8 cellular contexts compared by ENCODE assay signal in genomic region chr17:57875109-57876022, GRCh38. TPM values are rescaled to one million over a fixed set of nuclear protein-coding genes. Genes with fewer than 3 reads are reported as not detected.
DNase-seq lines count a peak whose midpoint lies in the region; ATAC-seq and TF ChIP-seq lines count a peak whose summit lies in the region.

No MANE protein-coding gene starts in this region.

- H3K4me1 ChIP-seq in KMS-11 (ENCODE audit: low read depth, poor library complexity, severe bottlenecking) (peaks cover 57% of the 10 kb centered on the region), adipocyte (ENCODE audit: control insufficient read depth, insufficient read depth, low read length) (peaks cover 55% of the 10 kb centered on the region), cardiac muscle cell (ENCODE audit: low read depth) (peaks cover 37% of the 10 kb centered on the region)

- H2AFZ ChIP-seq in KMS-11 (ENCODE audit: low read depth) = peak overlapping the region; percentile 41

- peak overlapping the region; percentile 82 for H3K9ac ChIP-seq in KMS-11
- H3K9ac ChIP-seq in adipocyte (ENCODE audit: low read length) = peak overlapping the region; percentile 78

- peaks cover 29% of the 10 kb centered on the region for H3K4me1 Mint-ChIP-seq in progenitor cell of endocrine pancreas (ENCODE audit: low read depth)
- H3K4me1 Mint-ChIP-seq in activated T-cell treated with anti-CD3 and anti-CD28 coated beads, Interleukin-2, amount 50 U/mL, for 72 hours (ENCODE audit: low read depth) = peaks cover 39% of the 10 kb centered on the region

- H3K27me3 ChIP-seq in KMS-11 (ENCODE audit: insufficient read depth, low read depth) = no peaks in the 10 kb centered on the region
- H3K27me3 ChIP-seq in adipocyte (replicated peaks; ENCODE audit: control insufficient read depth, insufficient read depth, low read length) = no peaks in the 10 kb centered on the region
- H3K27me3 ChIP-seq in cardiac muscle cell = no peaks in the 10 kb centered on the region

- no peaks in the 10 kb centered on the region for H3K9me3 ChIP-seq in adipocyte (ENCODE audit: control insufficient read depth, low read length)
- no peaks in the 10 kb centered on the region for H3K9me3 ChIP-seq in cardiac muscle cell (ENCODE audit: low read depth)

- H3K9me3 Mint-ChIP-seq in progenitor cell of endocrine pancreas (ENCODE audit: low read depth) = no peaks in the 10 kb centered on the region
- no peaks in the 10 kb centered on the region for H3K9me3 Mint-ChIP-seq in activated T-cell treated with anti-CD3 and anti-CD28 coated beads, Interleukin-2, amount 50 U/mL, for 72 hours

- H3K27ac ChIP-seq in KMS-11 (peak overlapping the region; percentile 88), cardiac muscle cell (peak overlapping the region; percentile 87)

- H3K36me3 Mint-ChIP-seq in progenitor cell of endocrine pancreas (ENCODE audit: insufficient read depth) = peaks cover 14% of the 10 kb centered on the region
- no peaks in the 10 kb centered on the region for H3K36me3 Mint-ChIP-seq in activated T-cell treated with anti-CD3 and anti-CD28 coated beads, Interleukin-2, amount 50 U/mL, for 72 hours (ENCODE audit: insufficient read depth in 2 of 2)

- no peaks in the 10 kb centered on the region for H4K20me1 ChIP-seq in KMS-11 (ENCODE audit: insufficient read depth)

- TF ChIP-seq CTCF in KMS-11 (conservative IDR thresholded peaks at IDR 0.05; ENCODE audit: low read depth, low read length) = peak; percentile 79
- TF ChIP-seq CTCF in cardiac muscle cell (IDR thresholded peaks at IDR 0.05; ENCODE audit: low read depth, low read length) = peak; percentile 73
- TF ChIP-seq CTCF in progenitor cell of endocrine pancreas (IDR thresholded peaks at IDR 0.05; ENCODE audit: unreplicated experiment) = peak; percentile 63

- peak overlapping the region; percentile 41 for H3K27ac Mint-ChIP-seq in progenitor cell of endocrine pancreas
- no peak overlapping the region for H3K27ac Mint-ChIP-seq in activated T-cell treated with anti-CD3 and anti-CD28 coated beads, Interleukin-2, amount 50 U/mL, for 72 hours

- H3K79me2 ChIP-seq in KMS-11 (ENCODE audit: insufficient read depth, low read depth) = no peaks in the 10 kb centered on the region

- H3K4me3 Mint-ChIP-seq in progenitor cell of endocrine pancreas (ENCODE audit: low read depth) = no peak overlapping the region
- no peak overlapping the region for H3K4me3 Mint-ChIP-seq in activated T-cell treated with anti-CD3 and anti-CD28 coated beads, Interleukin-2, amount 50 U/mL, for 72 hours

- H3K4me3 ChIP-seq in KMS-11 (IDR thresholded peaks at IDR 0.05; ENCODE audit: insufficient read depth, low read depth, low read length) (peak overlapping the region; percentile 50), adipocyte (ENCODE audit: low read length) (peak overlapping the region; percentile 62), cardiac muscle cell (no peak overlapping the region)

- no peak for ATAC-seq in activated T-cell treated with anti-CD3 and anti-CD28 coated beads, Interleukin-2, amount 50 U/mL, for 72 hours (replicated peaks in 1 of 2)

- DNase-seq in Ammon's horn (ENCODE audit: low spot score) = peak; percentile 89
- peak; percentile 98 for DNase-seq in adipocyte (ENCODE audit: low read depth)
- peak; percentile 60 to 99 for DNase-seq in cardiac muscle cell (ENCODE audit: low read depth in 1 of 2, low spot score in 1 of 2)
- peak; percentile 59 for DNase-seq in progenitor cell of endocrine pancreas (ENCODE audit: low spot score, unreplicated experiment)
- no peak for DNase-seq in activated CD4-positive, alpha-beta T cell treated with anti-CD3 and anti-CD28 coated beads for 4 hours
- DNase-seq in activated T-cell treated with anti-CD3 and anti-CD28 coated beads, Interleukin-2, amount 50 U/mL, for 72 hours = no peak
- no peak for DNase-seq in cerebellar cortex (ENCODE audit: low spot score)

- H3K4me2 ChIP-seq in KMS-11 = peak overlapping the region; percentile 98

- H3K36me3 ChIP-seq in KMS-11 (ENCODE audit: insufficient read depth) (no peaks in the 10 kb centered on the region), adipocyte (ENCODE audit: control insufficient read depth, insufficient read depth, low read length, severe bottlenecking) (peaks cover 57% of the 10 kb centered on the region), cardiac muscle cell (no peaks in the 10 kb centered on the region)

- H3K27me3 Mint-ChIP-seq in progenitor cell of endocrine pancreas = peaks cover 4% of the 10 kb centered on the region
- peaks cover 18% of the 10 kb centered on the region for H3K27me3 Mint-ChIP-seq in activated T-cell treated with anti-CD3 and anti-CD28 coated beads, Interleukin-2, amount 50 U/mL, for 72 hours (ENCODE audit: low read depth)

RNA-seq across cellular contexts. Expression of gene MRPS23, which starts 25.5 kb away (rescaled TPM):
- total RNA-seq in cardiac muscle cell = 24.4 and 34.5 TPM in 2 replicates
- 62.7 and 87.9 TPM in 2 replicates for polyA plus RNA-seq in cardiac muscle cell
- total RNA-seq in progenitor cell of endocrine pancreas = 34.6 and 38.9 TPM in 2 replicates
- total RNA-seq in activated T-cell treated with anti-CD3 and anti-CD28 coated beads, Interleukin-2, amount 50 U/mL, for 72 hours = 10 to 100 TPM; 43.4 to 52.7 TPM

Comparison
In these comparisons a context has a peak if more than half of its experiments do, and no peak if none do; other contexts are left out.
1. DNase-seq: peak in Ammon's horn (single experiment), adipocyte (single experiment), cardiac muscle cell (2 of 2) and progenitor cell of endocrine pancreas (single experiment); none in activated CD4-positive, alpha-beta T cell treated with anti-CD3 and anti-CD28 coated beads for 4 hours (0 of 2), activated T-cell treated with anti-CD3 and anti-CD28 coated beads, Interleukin-2, amount 50 U/mL, for 72 hours (0 of 2) and cerebellar cortex (single experiment).
2. Peak in every context shown above with its lines, with median percentiles within 50 percentile points of each other: CTCF ChIP-seq.